In genomic region chr10:102651455-102652169, GRCh38 we compare ENCODE assay signal across 10 cellular contexts. TPM values are rescaled to one million over a fixed set of nuclear protein-coding genes. Genes with fewer than 3 reads are reported as not detected.
A peak's percentile ranks its signal among the peaks of the same experiment; 100 is the strongest.
DNase-seq lines count a peak whose midpoint lies in the region; ATAC-seq and TF ChIP-seq lines count a peak whose summit lies in the region.
"Had no signal": no experiment of that assay in that cellular context is flagged by ENCODE, and none has a peak within 500 bp of the region (broad histone marks: within the 10 kb centered on the region; RNA-seq: fewer than 3 reads in every experiment).

No MANE protein-coding gene starts in this region.

- no peak for TF ChIP-seq CTCF in Loucy (conservative IDR thresholded peaks at IDR 0.05; ENCODE audit: low read length)
- no peak for TF ChIP-seq CTCF in neutrophil (IDR thresholded peaks at IDR 0.05)
- TF ChIP-seq CTCF in GM23338 (conservative IDR thresholded peaks at IDR 0.05; ENCODE audit: low read depth in 2 of 2), result no peak

- ATAC-seq in GM21515 (IDR thresholded peaks at IDR 0.05; ENCODE audit: unreplicated experiment) (no peak), GM23338 (no peak)

- H3K9ac ChIP-seq in Loucy (ENCODE audit: low read depth, low read length, poor library complexity, severe bottlenecking), result peak overlapping the region; percentile 98

- peak overlapping the region; percentile 50 for H3K27ac ChIP-seq in effector memory CD4-positive, alpha-beta T cell (ENCODE audit: insufficient read depth, low read length, poor library complexity, severe bottlenecking)
- H3K27ac ChIP-seq in neutrophil, result peak overlapping the region; percentile 100
- H3K27ac ChIP-seq in GM23338 (ENCODE audit: low read depth), result no peak overlapping the region

- no peak for DNase-seq in effector memory CD4-positive, alpha-beta T cell
- no peak for DNase-seq in NCI-H345 treated with DMSO at 0.1 percent for 48 hours (lab: John Stamatoyannopoulos, UW; ENCODE audit: unreplicated experiment)
- DNase-seq in AML-193 (lab: John Stamatoyannopoulos, UW), result no peak
- DNase-seq in GM23338 (ENCODE audit: low spot score), result no peak
- DNase-seq: NCI-H2081 treated with DMSO at 0.1 percent for 48 hours, T-helper 9 cell had no signal

- H3K4me3 ChIP-seq in GM08714 (ENCODE audit: low read length) (peak overlapping the region; percentile 16; the same call in 1 of the 2 replicates), Loucy (ENCODE audit: low read length, poor library complexity, severe bottlenecking) (peak overlapping the region; percentile 86), neutrophil (ENCODE audit: low read depth in 1 of 2, low read length in 1 of 2) (no peak overlapping the region), GM23338 (no peak overlapping the region)
- H3K4me3 ChIP-seq in effector memory CD4-positive, alpha-beta T cell (ENCODE audit: insufficient read depth, low read depth, low read length, poor library complexity, severe bottlenecking), result no peak overlapping the region

- peaks cover 45% of the 10 kb centered on the region; the same call in 1 of the 2 replicates for H3K36me3 ChIP-seq in Loucy (ENCODE audit: insufficient read depth, low read length)
- peaks cover 38% of the 10 kb centered on the region for H3K36me3 ChIP-seq in effector memory CD4-positive, alpha-beta T cell (ENCODE audit: control insufficient read depth, insufficient read depth, low read length)
- peaks cover 50% of the 10 kb centered on the region for H3K36me3 ChIP-seq in neutrophil
- no peaks in the 10 kb centered on the region for H3K36me3 ChIP-seq in GM23338 (ENCODE audit: insufficient read depth)

- H3K9me3 ChIP-seq in Loucy (ENCODE audit: insufficient read depth, low read depth, low read length) (no peaks in the 10 kb centered on the region), neutrophil (no peaks in the 10 kb centered on the region)
- H3K9me3 ChIP-seq in effector memory CD4-positive, alpha-beta T cell (ENCODE audit: control insufficient read depth, low read length), result no peaks in the 10 kb centered on the region

- H3K4me1 ChIP-seq in Loucy (ENCODE audit: insufficient read depth, low read length, poor library complexity, severe bottlenecking) (peaks cover 65% of the 10 kb centered on the region), neutrophil (ENCODE audit: control insufficient read depth in 1 of 2, insufficient read depth in 1 of 2, low read depth in 1 of 2, low read length in 1 of 2) (peaks cover 67% of the 10 kb centered on the region in 2 experiments), GM23338 (ENCODE audit: insufficient read depth) (peaks cover 30% of the 10 kb centered on the region)
- peaks cover 56% of the 10 kb centered on the region for H3K4me1 ChIP-seq in effector memory CD4-positive, alpha-beta T cell (ENCODE audit: control insufficient read depth, insufficient read depth, low read length, poor library complexity, severe bottlenecking)

- H3K9me2 ChIP-seq in Loucy (replicated peaks; ENCODE audit: low read depth, low read length), result no peaks in the 10 kb centered on the region
- no peaks in the 10 kb centered on the region for H3K9me2 ChIP-seq in GM23338 (ENCODE audit: insufficient read depth)

- H3K4me3 Mint-ChIP-seq in GM23338, result no peak overlapping the region

- H3K27ac Mint-ChIP-seq in GM23338, result no peak overlapping the region

- H3K9me3 Mint-ChIP-seq in GM23338, result no peaks in the 10 kb centered on the region

- H3K79me2 ChIP-seq in Loucy (ENCODE audit: insufficient read depth, low read length) (peaks cover 91% of the 10 kb centered on the region), GM23338 (replicated peaks; ENCODE audit: insufficient read depth) (peaks cover 62% of the 10 kb centered on the region)

- H3K4me1 Mint-ChIP-seq in GM23338, result peaks cover 56% of the 10 kb centered on the region

- H3K27me3 ChIP-seq in Loucy (ENCODE audit: insufficient read depth, low read length, poor library complexity, severe bottlenecking) (no peaks in the 10 kb centered on the region), neutrophil (no peaks in the 10 kb centered on the region), GM23338 (ENCODE audit: insufficient read depth) (no peaks in the 10 kb centered on the region)
- no peaks in the 10 kb centered on the region for H3K27me3 ChIP-seq in effector memory CD4-positive, alpha-beta T cell (replicated peaks; ENCODE audit: control insufficient read depth, insufficient read depth, low read length, poor library complexity, severe bottlenecking)

- H3F3A ChIP-seq in Loucy (ENCODE audit: low read depth) (no peaks in the 10 kb centered on the region), GM23338 (replicated peaks; ENCODE audit: low read depth) (no peaks in the 10 kb centered on the region)

- H3K27me3 Mint-ChIP-seq in GM23338 (ENCODE audit: insufficient read depth, low read depth, poor library complexity), result peaks cover 17% of the 10 kb centered on the region

- H4K20me1 ChIP-seq in Loucy (ENCODE audit: insufficient read depth, low read length, poor library complexity, severe bottlenecking), result peaks cover 87% of the 10 kb centered on the region
- peaks cover 11% of the 10 kb centered on the region; the same call in 1 of the 2 replicates for H4K20me1 ChIP-seq in GM23338 (replicated peaks; ENCODE audit: insufficient read depth)

- H2AFZ ChIP-seq in Loucy (ENCODE audit: low read length) (no peak overlapping the region), GM23338 (no peak overlapping the region)

- H3K36me3 Mint-ChIP-seq in GM23338 (ENCODE audit: low read depth), result peaks cover 13% of the 10 kb centered on the region

- H3K4me2 ChIP-seq in Loucy (ENCODE audit: low read depth, low read length, poor library complexity, severe bottlenecking) (peak overlapping the region; percentile 100), GM23338 (no peak overlapping the region)

TF ChIP-seq in GM23338, 12 proteins besides CTCF, POLR2A, EP300 and RAD21 (continues in another document):
- TF ChIP-seq EZH2 (IDR thresholded peaks at IDR 0.05; ENCODE audit: low read depth, unreplicated experiment) (no peak), ETS1 (IDR thresholded peaks at IDR 0.05) (no peak), ZNF114 (CRISPR knock-in tag; IDR thresholded peaks at IDR 0.05) (no peak), REST (IDR thresholded peaks at IDR 0.05; ENCODE audit: unreplicated experiment) (no peak), POLR2AphosphoS5 (IDR thresholded peaks at IDR 0.05; ENCODE audit: low read depth) (no peak), JUNB (IDR thresholded peaks at IDR 0.05; ENCODE audit: unreplicated experiment) (no peak)

RNA-seq across cellular contexts. Expression of gene TRIM8, which starts 7.3 kb away (rescaled TPM):
- 33.4 and 36.7 TPM in 2 replicates for total RNA-seq in GM23338 (2014; rRNA removed; shearing (Covaris generic))
- 15.1 and 20.2 TPM in 2 replicates for polyA plus RNA-seq in GM23338 (2016; fragmentation: Nextera tagmentation; extraction: Ambion mirVana)

Comparison
In these comparisons a context has a peak if more than half of its experiments do, and no peak if none do; other contexts are left out.
1. H3K4me3 ChIP-seq: peak in GM08714 (single experiment) and Loucy (single experiment); none in effector memory CD4-positive, alpha-beta T cell (single experiment), neutrophil (0 of 2) and GM23338 (single experiment).